Comparison of ENCODE assay signal across 8 cellular contexts in genomic region chr12:128797119-128798118, GRCh38. TPM values are rescaled to one million over a fixed set of nuclear protein-coding genes. Genes with fewer than 3 reads are reported as not detected.
A peak's percentile ranks its signal among the peaks of the same experiment; 100 is the strongest.
DNase-seq lines count a peak whose midpoint lies in the region; FAIRE-seq and TF ChIP-seq lines count a peak whose summit lies in the region.

No MANE protein-coding gene starts in this region.

- TF ChIP-seq POLR2A in H54 (IDR thresholded peaks at IDR 0.05; ENCODE audit: low read depth, low read length): no peak

- H3K9ac ChIP-seq in NT2/D1 (ENCODE audit: insufficient read length, low read depth): no peak overlapping the region

- H3K27me3 ChIP-seq in NT2/D1 (ENCODE audit: insufficient read depth, insufficient read length) (no peaks in the 10 kb centered on the region), kidney epithelial cell (ENCODE audit: control insufficient read depth, insufficient read depth, low read length) (no peaks in the 10 kb centered on the region)

- H3K4me3 ChIP-seq in NT2/D1 (ENCODE audit: insufficient read length, low read depth) (no peak overlapping the region), kidney epithelial cell (ENCODE audit: low read depth, low read length) (no peak overlapping the region)

- in situ Hi-C loops in GM13977 (cut with MboI; ENCODE audit: low pct_unique_long_range_greater_than_20kb, low sequenced_read_pairs, unreplicated experiment): no loop called here

- H3K9me3 ChIP-seq in NT2/D1 (ENCODE audit: insufficient read depth, low read length): no peaks in the 10 kb centered on the region

- DNase-seq in GM13977 (ENCODE audit: low spot score): peak; percentile 37
- peak; percentile 81 for DNase-seq in H54 (ENCODE audit: insufficient read length, low spot score)
- DNase-seq in NT2/D1 (ENCODE audit: low read depth, low spot score): peak; percentile 76
- peak; percentile 82 for DNase-seq in kidney epithelial cell (ENCODE audit: low read depth)
- no peak for DNase-seq in GM10266 (ENCODE audit: extremely low spot score)
- DNase-seq in ecto neural progenitor cell (ENCODE audit: low spot score): no peak
- DNase-seq in DMS79 (lab: John Stamatoyannopoulos, UW): no peak
- DNase-seq in inferior parietal cortex (ENCODE audit: extremely low spot score): no peak

- peaks cover 97% of the 10 kb centered on the region for H3K36me3 ChIP-seq in NT2/D1 (ENCODE audit: insufficient read depth, insufficient read length, low read length)
- H3K36me3 ChIP-seq in kidney epithelial cell (ENCODE audit: control insufficient read depth, insufficient read depth, low read length): peaks cover 4% of the 10 kb centered on the region

- TF ChIP-seq CTCF in GM13977 (IDR thresholded peaks at IDR 0.05; ENCODE audit: extremely low read depth, insufficient read depth, missing control alignments): no peak
- TF ChIP-seq CTCF in kidney epithelial cell (IDR thresholded peaks at IDR 0.05; ENCODE audit: insufficient read depth, low read length, poor library complexity, severe bottlenecking): no peak
- no peak for TF ChIP-seq CTCF in GM10266 (IDR thresholded peaks at IDR 0.05; ENCODE audit: control insufficient read depth, insufficient read depth, low read depth, missing control alignments)

- H3K4me1 ChIP-seq in NT2/D1 (ENCODE audit: insufficient read depth, insufficient read length): peaks cover 24% of the 10 kb centered on the region

- FAIRE-seq in H54 (lab: Jason Lieb, UNC): peak; percentile 72

RNA-seq across cellular contexts. Expression of gene SLC15A4, which starts 26.3 kb away (rescaled TPM):
- total RNA-seq in kidney epithelial cell: 101 and 108 TPM in 2 replicates

RNA-seq across cellular contexts. Expression of gene GLT1D1, which starts 55.9 kb away (rescaled TPM):
- 1.3 and 1.7 TPM in 2 replicates for total RNA-seq in kidney epithelial cell

Comparison
In these comparisons a context has a peak if more than half of its experiments do, and no peak if none do; other contexts are left out.
1. DNase-seq: peak in GM13977 (single experiment), H54 (single experiment), NT2/D1 (single experiment) and kidney epithelial cell (single experiment); none in GM10266 (single experiment), ecto neural progenitor cell (single experiment), DMS79 (single experiment) and inferior parietal cortex (single experiment).